Comparison of ENCODE assay signal across 22 cellular contexts in genomic region chr2:38244306-38244705, GRCh38.
"Had no signal": no experiment of that assay in that cellular context is flagged by ENCODE, and none has a peak within 500 bp of the region (broad histone marks: within the 10 kb centered on the region; RNA-seq: fewer than 3 reads in every experiment).

No MANE protein-coding gene starts in this region.

- H3K27ac ChIP-seq: body of pancreas, colonic mucosa, dorsolateral prefrontal cortex, esophagus muscularis mucosa, gastrocnemius medialis, neutrophil, ovary, right atrium auricular region, spleen, upper lobe of right lung, VCaP had no signal

- H3K4me3 ChIP-seq: body of pancreas, colonic mucosa, dorsolateral prefrontal cortex, esophagus muscularis mucosa, gastrocnemius medialis, ovary, psoas muscle, right atrium auricular region, spleen, upper lobe of right lung had no signal

- H3K36me3 ChIP-seq: colonic mucosa, esophagus muscularis mucosa, gastrocnemius medialis, neutrophil, ovary, right atrium auricular region, spleen, upper lobe of right lung had no signal

- DNase-seq: activated CD4-positive, alpha-beta T cell treated with anti-CD3 and anti-CD28 coated beads, Interleukin-2, amount 10 ng/mL, durations not matched to agents 7 days and 5 days; activated CD8-positive, alpha-beta memory T cell treated with anti-CD3 and anti-CD28 coated beads, Interleukin-2, amount 10 ng/mL, durations not matched to agents 7 days and 5 days; activated CD8-positive, alpha-beta T cell treated with anti-CD3 and anti-CD28 coated beads for 36 hours; activated gamma-delta T cell; anterior cingulate cortex; body of pancreas; colonic mucosa; gastrocnemius medialis; head of caudate nucleus; left ventricle myocardium superior; ovary; psoas muscle; spleen; stimulated activated CD4-positive, alpha-beta T cell treated with anti-CD3 and anti-CD28 coated beads, Interleukin-4, amount 100 ng/mL, for 1 hour; stimulated activated naive CD4-positive, alpha-beta T cell treated with Interleukin-2 at 50 U/mL for 16 hours; upper lobe of right lung had no signal

- H3K4me1 ChIP-seq: body of pancreas, colonic mucosa, esophagus muscularis mucosa, right atrium auricular region, spleen, upper lobe of right lung had no signal

- H3K27me3 ChIP-seq: body of pancreas, colonic mucosa, dorsolateral prefrontal cortex, esophagus muscularis mucosa, gastrocnemius medialis, ovary, right atrium auricular region, spleen, upper lobe of right lung had no signal

- H3K9me3 ChIP-seq: body of pancreas, colonic mucosa, esophagus muscularis mucosa, gastrocnemius medialis, neutrophil, ovary, psoas muscle, right atrium auricular region, spleen, upper lobe of right lung had no signal

- FAIRE-seq: islet of Langerhans had no signal
